1 cellular context compared by ENCODE assay signal in the genomic region with DNA sequence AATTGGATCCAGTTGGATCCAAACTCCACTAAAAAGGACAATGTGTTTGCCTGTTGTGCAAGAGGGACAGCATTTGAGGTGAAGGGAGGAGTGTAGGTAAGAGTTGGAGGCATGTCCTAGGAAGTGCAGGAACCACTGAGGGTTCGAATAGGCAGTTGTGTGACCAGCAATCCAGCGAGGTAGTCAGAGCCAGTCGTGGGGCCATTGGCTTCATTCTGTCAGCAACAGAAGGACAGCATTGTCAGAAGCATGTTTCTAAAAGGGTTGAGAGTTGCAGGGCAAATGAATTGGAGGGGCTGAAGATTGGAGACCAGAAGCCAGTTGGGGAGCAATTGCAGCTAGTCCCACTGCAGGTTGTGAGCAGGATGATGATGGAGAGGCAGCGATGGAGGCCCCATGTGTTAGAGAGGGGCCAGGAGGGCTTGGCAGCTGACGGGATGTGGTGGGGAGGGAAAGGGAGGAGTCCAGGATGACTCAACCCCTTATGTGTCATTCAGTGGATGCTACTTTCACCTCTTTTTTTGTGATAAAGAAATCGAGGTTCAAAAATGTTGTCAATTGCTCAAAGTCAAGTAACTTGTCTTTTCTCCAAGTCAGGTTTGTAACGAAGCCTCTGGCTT.
TF ChIP-seq lines count a peak whose summit lies in the region.

No MANE protein-coding gene starts in this region.

TF ChIP-seq in H1, 55 proteins besides CTCF, POLR2A, EP300 and RAD21:
- TF ChIP-seq MAFK (IDR thresholded peaks at IDR 0.05; ENCODE audit: low read depth, low read length) (no peak), RBBP5 (IDR thresholded peaks at IDR 0.05; ENCODE audit: borderline replicate concordance, low read depth, low read length) (no peak), GABPA (IDR thresholded peaks at IDR 0.05; ENCODE audit: borderline replicate concordance, insufficient read depth, low read length) (no peak), JUND (IDR thresholded peaks at IDR 0.05; ENCODE audit: low read length) (no peak), RXRA (IDR thresholded peaks at IDR 0.05; ENCODE audit: insufficient read depth, low read depth, low read length) (no peak), TAF7 (optimal IDR thresholded peaks at IDR 0.05; ENCODE audit: borderline replicate concordance, low read depth, low read length) (no peak), KDM5A (IDR thresholded peaks at IDR 0.05; ENCODE audit: low read length) (no peak), USF2 (IDR thresholded peaks at IDR 0.05; ENCODE audit: low read length) (no peak), HDAC2 (IDR thresholded peaks at IDR 0.05; ENCODE audit: borderline replicate concordance in 1 of 2, low read depth in 2 of 2, low read length in 2 of 2) (no peak)
